ENCODE assay signal across 24 cellular contexts in the genomic region with DNA sequence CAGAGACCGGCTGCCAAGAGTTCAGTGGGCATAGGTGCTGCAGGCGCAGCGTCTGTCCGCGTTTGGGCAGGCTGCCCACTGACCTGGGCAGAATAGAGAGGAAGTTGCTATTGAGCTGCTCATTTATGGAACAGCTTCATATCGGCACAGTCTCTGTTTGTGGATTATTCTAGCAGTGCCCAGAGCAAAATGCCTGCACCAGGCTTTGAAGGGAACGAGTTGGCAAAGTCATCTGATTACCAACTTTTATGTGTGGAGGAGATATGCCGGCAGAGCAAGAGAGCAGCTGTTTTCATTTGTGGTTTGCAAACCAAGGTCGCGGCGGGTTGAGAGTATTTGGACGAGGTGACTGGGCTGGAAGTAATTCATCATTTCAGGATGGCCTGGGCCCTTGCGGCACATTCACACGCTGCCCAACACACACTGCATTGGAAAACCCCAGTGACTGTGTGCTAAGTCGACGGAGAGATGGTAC.
DNase-seq lines count a peak whose midpoint lies in the region; ATAC-seq lines count a peak whose summit lies in the region.
"Had no signal": no experiment of that assay in that cellular context is flagged by ENCODE, and none has a peak within 500 bp of the region (broad histone marks: within the 10 kb centered on the region; RNA-seq: fewer than 3 reads in every experiment).

No MANE protein-coding gene starts in this region.

- peak; percentile 27 for DNase-seq in activated CD4-positive, alpha-beta T cell treated with anti-CD3 and anti-CD28 coated beads for 48 hours
- no peak for DNase-seq in activated CD4-positive, alpha-beta T cell treated with anti-CD3 and anti-CD28 coated beads, Interleukin-2, amount 10 ng/mL, durations not matched to agents 24 days and 14 days
- DNase-seq in Caki2 (ENCODE audit: low read depth) (peak; percentile 57), RPMI8226 (peak; percentile 47), NCI-H2081 treated with DMSO at 0.1 percent for 48 hours (lab: John Stamatoyannopoulos, UW) (no peak)
- no peak for DNase-seq in naive thymus-derived CD8-positive, alpha-beta T cell
- DNase-seq in activated CD8-positive, alpha-beta memory T cell treated with anti-CD3 and anti-CD28 coated beads for 24 hours: no peak
- DNase-seq: activated B cell treated with CpG ODN at 0.5 μM for 24 hours; activated naive CD4-positive, alpha-beta T cell treated with anti-CD3 and anti-CD28 coated beads, Interleukin-2, amount 50 U/mL, for 16 hours; activated T-cell treated with anti-CD3 and anti-CD28 coated beads, Interleukin-2, amount 50 U/mL, for 48 hours; anterior cingulate cortex; Kasumi-1; lower lobe of right lung; NCI-H187 treated with DMSO at 0.1 percent for 48 hours; NCI-H2227 treated with DMSO at 0.1 percent for 48 hours; NCI-H69; small intestine; stimulated activated CD4-positive, alpha-beta T cell treated with anti-CD3 and anti-CD28 coated beads, Interleukin-4, amount 100 ng/mL, for 24 hours; stimulated activated naive CD4-positive, alpha-beta T cell; T1000 had no signal

- H3K4me1 Mint-ChIP-seq in activated CD4-positive, alpha-beta T cell treated with anti-CD3 and anti-CD28 coated beads, Interleukin-2, amount 10 ng/mL, durations not matched to agents 24 days and 14 days: peaks cover 9% of the 10 kb centered on the region
- peaks cover 12 to 44% (median 25%) of the 10 kb centered on the region in 4 donors for H3K4me1 Mint-ChIP-seq in naive thymus-derived CD8-positive, alpha-beta T cell
- H3K4me1 Mint-ChIP-seq: activated B cell treated with CpG ODN at 0.5 μM for 24 hours, B cell had no signal

- intact Hi-C loops in activated CD4-positive, alpha-beta T cell treated with anti-CD3 and anti-CD28 coated beads, Interleukin-2, amount 10 ng/mL, durations not matched to agents 24 days and 14 days (cut with micrococcal nuclease): no loop called here

- POLR2A ChIA-PET in naive thymus-derived CD8-positive, alpha-beta T cell (lab: Charles Lee): no interaction called here

- no peaks in the 10 kb centered on the region for H3K27me3 Mint-ChIP-seq in activated CD4-positive, alpha-beta T cell treated with anti-CD3 and anti-CD28 coated beads, Interleukin-2, amount 10 ng/mL, durations not matched to agents 24 days and 14 days
- H3K27me3 Mint-ChIP-seq in naive thymus-derived CD8-positive, alpha-beta T cell: peaks cover 0 to 8% (median 0%) of the 10 kb centered on the region in 5 donors
- H3K27me3 Mint-ChIP-seq: activated B cell treated with CpG ODN at 0.5 μM for 24 hours, B cell had no signal

- H3K27ac Mint-ChIP-seq in activated CD4-positive, alpha-beta T cell treated with anti-CD3 and anti-CD28 coated beads, Interleukin-2, amount 10 ng/mL, durations not matched to agents 24 days and 14 days: no peak overlapping the region
- peak overlapping the region in 6 of 10 donors; percentile 3 to 66 (median 40) for H3K27ac Mint-ChIP-seq in naive thymus-derived CD8-positive, alpha-beta T cell
- H3K27ac Mint-ChIP-seq: activated B cell treated with CpG ODN at 0.5 μM for 24 hours, B cell, GM23338 had no signal

- H3K4me3 Mint-ChIP-seq in activated CD4-positive, alpha-beta T cell treated with anti-CD3 and anti-CD28 coated beads, Interleukin-2, amount 10 ng/mL, durations not matched to agents 24 days and 14 days: no peak overlapping the region
- H3K4me3 Mint-ChIP-seq in naive thymus-derived CD8-positive, alpha-beta T cell: peak overlapping the region in 6 of 10 donors; percentile 0 to 57 (median 36)
- H3K4me3 Mint-ChIP-seq: activated B cell treated with CpG ODN at 0.5 μM for 24 hours, B cell, GM23338, neural crest cell had no signal

- no peaks in the 10 kb centered on the region for H3K9me3 Mint-ChIP-seq in activated CD4-positive, alpha-beta T cell treated with anti-CD3 and anti-CD28 coated beads, Interleukin-2, amount 10 ng/mL, durations not matched to agents 24 days and 14 days
- H3K9me3 Mint-ChIP-seq in naive thymus-derived CD8-positive, alpha-beta T cell: peaks cover 0 to 2% (median 0%) of the 10 kb centered on the region in 9 donors
- H3K9me3 Mint-ChIP-seq: activated B cell treated with CpG ODN at 0.5 μM for 24 hours, neural crest cell had no signal

- in situ Hi-C loops in Caki2 (cut with HindIII; ENCODE audit: low pct_unique_long_range_greater_than_20kb, low sequenced_read_pairs): no loop called here

- H3K36me3 Mint-ChIP-seq in activated CD4-positive, alpha-beta T cell treated with anti-CD3 and anti-CD28 coated beads, Interleukin-2, amount 10 ng/mL, durations not matched to agents 24 days and 14 days (ENCODE audit: low read depth): no peaks in the 10 kb centered on the region
- no peaks in the 10 kb centered on the region for H3K36me3 Mint-ChIP-seq in naive thymus-derived CD8-positive, alpha-beta T cell

- no peak for ATAC-seq in naive thymus-derived CD8-positive, alpha-beta T cell
- no peak for ATAC-seq in HG03457 (IDR thresholded peaks at IDR 0.05; ENCODE audit: unreplicated experiment)
- ATAC-seq: GM23338 had no signal

Comparison
In these comparisons a context has a peak if more than half of its experiments do, and no peak if none do; other contexts are left out.
1. DNase-seq: peak in activated CD4-positive, alpha-beta T cell treated with anti-CD3 and anti-CD28 coated beads for 48 hours (single experiment), Caki2 (single experiment) and RPMI8226 (single experiment); none in activated CD4-positive, alpha-beta T cell treated with anti-CD3 and anti-CD28 coated beads, Interleukin-2, amount 10 ng/mL, durations not matched to agents 24 days and 14 days (single experiment), naive thymus-derived CD8-positive, alpha-beta T cell (0 of 10), NCI-H2081 treated with DMSO at 0.1 percent for 48 hours (single experiment) and activated CD8-positive, alpha-beta memory T cell treated with anti-CD3 and anti-CD28 coated beads for 24 hours (single experiment).